In genomic region chr15:32659340-32659831, GRCh38 we compare ENCODE assay signal across 10 cellular contexts. TPM values are rescaled to one million over a fixed set of nuclear protein-coding genes. Genes with fewer than 3 reads are reported as not detected.
DNase-seq lines count a peak whose midpoint lies in the region; ATAC-seq and TF ChIP-seq lines count a peak whose summit lies in the region.
"Had no signal": no experiment of that assay in that cellular context is flagged by ENCODE, and none has a peak within 500 bp of the region (broad histone marks: within the 10 kb centered on the region; RNA-seq: fewer than 3 reads in every experiment).

No MANE protein-coding gene starts in this region.

- H3K4me3 ChIP-seq in dorsolateral prefrontal cortex = no peak overlapping the region
- H3K4me3 ChIP-seq: K562, SK-N-MC had no signal

- H3K27me3 Mint-ChIP-seq in HFFc6 (ENCODE audit: insufficient read depth) = no peaks in the 10 kb centered on the region

- CTCF ChIA-PET in RWPE1 (lab: Yijun Ruan, JAX) = interaction anchor here (0.5 kb wide), 1 partner anchor 178 kb away, joined by 3 read pairs; no protein-coding TSS in a partner anchor

- POLR2A ChIA-PET in RWPE1 (lab: Yijun Ruan, JAX; ENCODE audit: low non-redundant PET) = no interaction called here

- peaks cover 11% of the 10 kb centered on the region for H3K4me1 ChIP-seq in foreskin keratinocyte

- ATAC-seq in foreskin keratinocyte (peak; percentile 92), GM21825 (IDR thresholded peaks at IDR 0.05; ENCODE audit: unreplicated experiment) (no peak), HG02852 (IDR thresholded peaks at IDR 0.05; ENCODE audit: unreplicated experiment) (no peak)

- no peaks in the 10 kb centered on the region for H3K9me3 Mint-ChIP-seq in HFFc6

- H3K36me3 Mint-ChIP-seq in HFFc6 (ENCODE audit: low read depth) = peaks cover 9% of the 10 kb centered on the region; the same call in 1 of the 2 replicates

- H3K4me1 Mint-ChIP-seq in HFFc6 (ENCODE audit: low read depth) = peaks cover 75% of the 10 kb centered on the region

- peak; percentile 56 for TF ChIP-seq CTCF in HFFc6 (IDR thresholded peaks at IDR 0.05)
- TF ChIP-seq CTCF in RWPE1 (conservative IDR thresholded peaks at IDR 0.05; ENCODE audit: low read depth) = no peak
- TF ChIP-seq CTCF in foreskin keratinocyte (conservative IDR thresholded peaks at IDR 0.05) = no peak
- TF ChIP-seq CTCF in dorsolateral prefrontal cortex (IDR thresholded peaks at IDR 0.05 in 54 of 56, conservative IDR thresholded peaks at IDR 0.05 in 2 of 56; ENCODE audit: low read depth in 1 of 56, partially characterized antibody in 56 of 56) = peak in 1 of 56 donors; percentile 9

- H3K27ac ChIP-seq in RWPE1 (peak overlapping the region; percentile 78), foreskin keratinocyte (no peak overlapping the region), dorsolateral prefrontal cortex (peak overlapping the region in 1 of 59 donors; percentile 33)
- H3K27ac ChIP-seq: SK-N-MC had no signal

- H3K27ac Mint-ChIP-seq in HFFc6 = peak overlapping the region; percentile 89

- intact Hi-C loops in dorsolateral prefrontal cortex (cut with DNase I) = no loop called here

- DNase-seq in HFFc6 (peak; percentile 89), RWPE1 (ENCODE audit: low spot score) (peak; percentile 89), foreskin keratinocyte (peak; percentile 76 to 91), stromal cell of bone marrow (ENCODE audit: low read depth) (peak; percentile 92), dorsolateral prefrontal cortex (no peak)
- DNase-seq: mesendoderm had no signal

- peak overlapping the region; percentile 35; the same call in 1 of the 2 replicates for H3K4me3 Mint-ChIP-seq in HFFc6

- H3K27me3 ChIP-seq in foreskin keratinocyte (no peaks in the 10 kb centered on the region), dorsolateral prefrontal cortex (no peaks in the 10 kb centered on the region)

RNA-seq across cellular contexts. Expression of gene SCG5, which starts 17.9 kb away (rescaled TPM):
- 1 to 10 TPM; 2.6 to 5.5 (median 3.5) TPM for total RNA-seq in HFFc6 (2021; fragmentation: NEBNext Ultra II Directional; extraction: Animal tissue kit (Norgen Biotek cat#: 25700))
- total RNA-seq in foreskin keratinocyte (12.3 and 46.3 TPM in 2 replicates), dorsolateral prefrontal cortex (100 to 1,000 TPM in 119 of 120 experiments, 10 to 100 TPM in 1; 61.3 to 336 (median 242) TPM)
- polyA plus RNA-seq in foreskin keratinocyte = 14.9 and 51.3 TPM in 2 replicates

RNA-seq across cellular contexts. Expression of gene ARHGAP11A, which starts 44.1 kb away (rescaled TPM):
- total RNA-seq in HFFc6 (2021; fragmentation: NEBNext Ultra II Directional; extraction: Animal tissue kit (Norgen Biotek cat#: 25700)) = 10 to 100 TPM; 24.9 to 95.0 (median 74.6) TPM
- total RNA-seq in foreskin keratinocyte = 42.5 and 55.4 TPM in 2 replicates
- polyA plus RNA-seq in foreskin keratinocyte = 9.3 and 14.0 TPM in 2 replicates
- total RNA-seq in dorsolateral prefrontal cortex = 1 to 10 TPM in 117 of 120 experiments, under 1 TPM in 3; 0.75 to 8.5 (median 2.6) TPM

RNA-seq across cellular contexts. Expression of gene GREM1, which starts 58.4 kb away (rescaled TPM):
- total RNA-seq in HFFc6 (2021; fragmentation: NEBNext Ultra II Directional; extraction: Animal tissue kit (Norgen Biotek cat#: 25700)) = 1,000 to 10,000 TPM; 2,146 to 4,099 (median 3,549) TPM
- 0.04 and 0.10 TPM in 2 replicates for total RNA-seq in foreskin keratinocyte
- polyA plus RNA-seq in foreskin keratinocyte = 0.04 and 0.07 TPM in 2 replicates
- total RNA-seq in dorsolateral prefrontal cortex = 100 to 1,000 TPM in 1 of 120 experiments, 10 to 100 TPM in 89, 1 to 10 TPM in 30; 2.4 to 117 (median 17.9) TPM

Comparison
In these comparisons a context has a peak if more than half of its experiments do, and no peak if none do; other contexts are left out.
1. DNase-seq: peak in HFFc6 (single experiment), RWPE1 (single experiment), foreskin keratinocyte (2 of 2) and stromal cell of bone marrow (single experiment); none in dorsolateral prefrontal cortex (0 of 10).
2. RNA of gene GREM1, which starts 58.4 kb away (total RNA-seq): 2,146 to 4,099 TPM in HFFc6; 2.4 to 117 TPM in dorsolateral prefrontal cortex and 0.04 to 0.10 TPM in foreskin keratinocyte; every median in the first group is over 10 times any median in the second.